1 cellular context compared by ENCODE assay signal in the genomic region with DNA sequence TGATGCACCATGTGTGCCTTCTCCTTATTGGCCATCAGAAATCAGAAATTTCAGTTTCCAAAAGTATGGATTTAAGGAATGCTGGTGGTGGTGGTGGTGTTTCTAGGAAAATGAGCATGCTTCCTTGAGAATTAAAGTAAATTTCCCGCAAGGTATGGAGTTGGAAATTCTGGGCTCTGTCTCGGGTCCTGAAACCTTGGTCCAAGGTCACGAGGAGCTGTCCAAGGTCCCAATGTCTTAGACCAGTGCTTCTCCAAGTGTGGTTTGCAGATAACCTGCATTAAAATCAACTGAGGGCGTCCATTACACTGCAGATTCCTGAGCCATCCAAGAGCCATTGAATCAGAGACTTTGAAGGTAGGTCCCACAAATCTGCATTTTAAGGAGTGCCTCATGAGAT.
A peak's percentile ranks its signal among the peaks of the same experiment; 100 is the strongest.
TF ChIP-seq lines count a peak whose summit lies in the region.

No MANE protein-coding gene starts in this region.

TF ChIP-seq in K562, 482 proteins besides CTCF, POLR2A, EP300 and RAD21 (continued from another document and continues in another):
- TF ChIP-seq, protein P1, sequence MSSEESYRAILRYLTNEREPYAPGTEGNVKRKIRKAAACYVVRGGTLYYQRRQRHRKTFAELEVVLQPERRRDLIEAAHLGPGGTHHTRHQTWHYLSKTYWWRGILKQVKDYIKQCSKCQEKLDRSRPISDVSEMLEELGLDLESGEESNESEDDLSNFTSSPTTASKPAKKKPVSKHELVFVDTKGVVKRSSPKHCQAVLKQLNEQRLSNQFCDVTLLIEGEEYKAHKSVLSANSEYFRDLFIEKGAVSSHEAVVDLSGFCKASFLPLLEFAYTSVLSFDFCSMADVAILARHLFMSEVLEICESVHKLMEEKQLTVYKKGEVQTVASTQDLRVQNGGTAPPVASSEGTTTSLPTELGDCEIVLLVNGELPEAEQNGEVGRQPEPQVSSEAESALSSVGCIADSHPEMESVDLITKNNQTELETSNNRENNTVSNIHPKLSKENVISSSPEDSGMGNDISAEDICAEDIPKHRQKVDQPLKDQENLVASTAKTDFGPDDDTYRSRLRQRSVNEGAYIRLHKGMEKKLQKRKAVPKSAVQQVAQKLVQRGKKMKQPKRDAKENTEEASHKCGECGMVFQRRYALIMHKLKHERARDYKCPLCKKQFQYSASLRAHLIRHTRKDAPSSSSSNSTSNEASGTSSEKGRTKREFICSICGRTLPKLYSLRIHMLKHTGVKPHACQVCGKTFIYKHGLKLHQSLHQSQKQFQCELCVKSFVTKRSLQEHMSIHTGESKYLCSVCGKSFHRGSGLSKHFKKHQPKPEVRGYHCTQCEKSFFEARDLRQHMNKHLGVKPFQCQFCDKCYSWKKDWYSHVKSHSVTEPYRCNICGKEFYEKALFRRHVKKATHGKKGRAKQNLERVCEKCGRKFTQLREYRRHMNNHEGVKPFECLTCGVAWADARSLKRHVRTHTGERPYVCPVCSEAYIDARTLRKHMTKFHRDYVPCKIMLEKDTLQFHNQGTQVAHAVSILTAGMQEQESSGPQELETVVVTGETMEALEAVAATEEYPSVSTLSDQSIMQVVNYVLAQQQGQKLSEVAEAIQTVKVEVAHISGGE (CRISPR knock-in tag; IDR thresholded peaks at IDR 0.05): peak in 1 of 3 experiments; percentile 54; a peak in 1 of 6 replicates
- TF ChIP-seq U2AF1 (optimal IDR thresholded peaks at IDR 0.05; ENCODE audit: low read depth, low read length): no peak
- TF ChIP-seq, protein P2, sequence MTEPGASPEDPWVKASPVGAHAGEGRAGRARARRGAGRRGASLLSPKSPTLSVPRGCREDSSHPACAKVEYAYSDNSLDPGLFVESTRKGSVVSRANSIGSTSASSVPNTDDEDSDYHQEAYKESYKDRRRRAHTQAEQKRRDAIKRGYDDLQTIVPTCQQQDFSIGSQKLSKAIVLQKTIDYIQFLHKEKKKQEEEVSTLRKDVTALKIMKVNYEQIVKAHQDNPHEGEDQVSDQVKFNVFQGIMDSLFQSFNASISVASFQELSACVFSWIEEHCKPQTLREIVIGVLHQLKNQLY (CRISPR knock-in tag; conservative IDR thresholded peaks at IDR 0.05): peak in 1 of 2 experiments; percentile 93; a peak in 1 of 4 replicates
- TF ChIP-seq, protein P3, sequence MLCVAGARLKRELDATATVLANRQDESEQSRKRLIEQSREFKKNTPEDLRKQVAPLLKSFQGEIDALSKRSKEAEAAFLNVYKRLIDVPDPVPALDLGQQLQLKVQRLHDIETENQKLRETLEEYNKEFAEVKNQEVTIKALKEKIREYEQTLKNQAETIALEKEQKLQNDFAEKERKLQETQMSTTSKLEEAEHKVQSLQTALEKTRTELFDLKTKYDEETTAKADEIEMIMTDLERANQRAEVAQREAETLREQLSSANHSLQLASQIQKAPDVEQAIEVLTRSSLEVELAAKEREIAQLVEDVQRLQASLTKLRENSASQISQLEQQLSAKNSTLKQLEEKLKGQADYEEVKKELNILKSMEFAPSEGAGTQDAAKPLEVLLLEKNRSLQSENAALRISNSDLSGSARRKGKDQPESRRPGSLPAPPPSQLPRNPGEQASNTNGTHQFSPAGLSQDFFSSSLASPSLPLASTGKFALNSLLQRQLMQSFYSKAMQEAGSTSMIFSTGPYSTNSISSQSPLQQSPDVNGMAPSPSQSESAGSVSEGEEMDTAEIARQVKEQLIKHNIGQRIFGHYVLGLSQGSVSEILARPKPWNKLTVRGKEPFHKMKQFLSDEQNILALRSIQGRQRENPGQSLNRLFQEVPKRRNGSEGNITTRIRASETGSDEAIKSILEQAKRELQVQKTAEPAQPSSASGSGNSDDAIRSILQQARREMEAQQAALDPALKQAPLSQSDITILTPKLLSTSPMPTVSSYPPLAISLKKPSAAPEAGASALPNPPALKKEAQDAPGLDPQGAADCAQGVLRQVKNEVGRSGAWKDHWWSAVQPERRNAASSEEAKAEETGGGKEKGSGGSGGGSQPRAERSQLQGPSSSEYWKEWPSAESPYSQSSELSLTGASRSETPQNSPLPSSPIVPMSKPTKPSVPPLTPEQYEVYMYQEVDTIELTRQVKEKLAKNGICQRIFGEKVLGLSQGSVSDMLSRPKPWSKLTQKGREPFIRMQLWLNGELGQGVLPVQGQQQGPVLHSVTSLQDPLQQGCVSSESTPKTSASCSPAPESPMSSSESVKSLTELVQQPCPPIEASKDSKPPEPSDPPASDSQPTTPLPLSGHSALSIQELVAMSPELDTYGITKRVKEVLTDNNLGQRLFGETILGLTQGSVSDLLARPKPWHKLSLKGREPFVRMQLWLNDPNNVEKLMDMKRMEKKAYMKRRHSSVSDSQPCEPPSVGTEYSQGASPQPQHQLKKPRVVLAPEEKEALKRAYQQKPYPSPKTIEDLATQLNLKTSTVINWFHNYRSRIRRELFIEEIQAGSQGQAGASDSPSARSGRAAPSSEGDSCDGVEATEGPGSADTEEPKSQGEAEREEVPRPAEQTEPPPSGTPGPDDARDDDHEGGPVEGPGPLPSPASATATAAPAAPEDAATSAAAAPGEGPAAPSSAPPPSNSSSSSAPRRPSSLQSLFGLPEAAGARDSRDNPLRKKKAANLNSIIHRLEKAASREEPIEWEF (CRISPR knock-in tag; IDR thresholded peaks at IDR 0.05): no peak
- TF ChIP-seq C11orf30 (IDR thresholded peaks at IDR 0.05; ENCODE audit: low read depth): no peak
- no peak for TF ChIP-seq MCM7 (IDR thresholded peaks at IDR 0.05)
- TF ChIP-seq, protein P4, sequence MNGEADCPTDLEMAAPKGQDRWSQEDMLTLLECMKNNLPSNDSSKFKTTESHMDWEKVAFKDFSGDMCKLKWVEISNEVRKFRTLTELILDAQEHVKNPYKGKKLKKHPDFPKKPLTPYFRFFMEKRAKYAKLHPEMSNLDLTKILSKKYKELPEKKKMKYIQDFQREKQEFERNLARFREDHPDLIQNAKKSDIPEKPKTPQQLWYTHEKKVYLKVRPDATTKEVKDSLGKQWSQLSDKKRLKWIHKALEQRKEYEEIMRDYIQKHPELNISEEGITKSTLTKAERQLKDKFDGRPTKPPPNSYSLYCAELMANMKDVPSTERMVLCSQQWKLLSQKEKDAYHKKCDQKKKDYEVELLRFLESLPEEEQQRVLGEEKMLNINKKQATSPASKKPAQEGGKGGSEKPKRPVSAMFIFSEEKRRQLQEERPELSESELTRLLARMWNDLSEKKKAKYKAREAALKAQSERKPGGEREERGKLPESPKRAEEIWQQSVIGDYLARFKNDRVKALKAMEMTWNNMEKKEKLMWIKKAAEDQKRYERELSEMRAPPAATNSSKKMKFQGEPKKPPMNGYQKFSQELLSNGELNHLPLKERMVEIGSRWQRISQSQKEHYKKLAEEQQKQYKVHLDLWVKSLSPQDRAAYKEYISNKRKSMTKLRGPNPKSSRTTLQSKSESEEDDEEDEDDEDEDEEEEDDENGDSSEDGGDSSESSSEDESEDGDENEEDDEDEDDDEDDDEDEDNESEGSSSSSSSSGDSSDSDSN (IDR thresholded peaks at IDR 0.05; ENCODE audit: borderline replicate concordance in 1 of 2, low read depth in 2 of 2, low read length in 2 of 2): no peak
- TF ChIP-seq SMAD3 (CRISPR knock-in tag; conservative IDR thresholded peaks at IDR 0.05): peak; percentile 53; the same call in 1 of the 2 replicates
- TF ChIP-seq ARID2 (IDR thresholded peaks at IDR 0.05): no peak
- TF ChIP-seq ZNF76 (CRISPR knock-in tag; IDR thresholded peaks at IDR 0.05; ENCODE audit: borderline replicate concordance): no peak
- no peak for TF ChIP-seq CBFA2T2 (conservative IDR thresholded peaks at IDR 0.05)
- TF ChIP-seq, protein P5, sequence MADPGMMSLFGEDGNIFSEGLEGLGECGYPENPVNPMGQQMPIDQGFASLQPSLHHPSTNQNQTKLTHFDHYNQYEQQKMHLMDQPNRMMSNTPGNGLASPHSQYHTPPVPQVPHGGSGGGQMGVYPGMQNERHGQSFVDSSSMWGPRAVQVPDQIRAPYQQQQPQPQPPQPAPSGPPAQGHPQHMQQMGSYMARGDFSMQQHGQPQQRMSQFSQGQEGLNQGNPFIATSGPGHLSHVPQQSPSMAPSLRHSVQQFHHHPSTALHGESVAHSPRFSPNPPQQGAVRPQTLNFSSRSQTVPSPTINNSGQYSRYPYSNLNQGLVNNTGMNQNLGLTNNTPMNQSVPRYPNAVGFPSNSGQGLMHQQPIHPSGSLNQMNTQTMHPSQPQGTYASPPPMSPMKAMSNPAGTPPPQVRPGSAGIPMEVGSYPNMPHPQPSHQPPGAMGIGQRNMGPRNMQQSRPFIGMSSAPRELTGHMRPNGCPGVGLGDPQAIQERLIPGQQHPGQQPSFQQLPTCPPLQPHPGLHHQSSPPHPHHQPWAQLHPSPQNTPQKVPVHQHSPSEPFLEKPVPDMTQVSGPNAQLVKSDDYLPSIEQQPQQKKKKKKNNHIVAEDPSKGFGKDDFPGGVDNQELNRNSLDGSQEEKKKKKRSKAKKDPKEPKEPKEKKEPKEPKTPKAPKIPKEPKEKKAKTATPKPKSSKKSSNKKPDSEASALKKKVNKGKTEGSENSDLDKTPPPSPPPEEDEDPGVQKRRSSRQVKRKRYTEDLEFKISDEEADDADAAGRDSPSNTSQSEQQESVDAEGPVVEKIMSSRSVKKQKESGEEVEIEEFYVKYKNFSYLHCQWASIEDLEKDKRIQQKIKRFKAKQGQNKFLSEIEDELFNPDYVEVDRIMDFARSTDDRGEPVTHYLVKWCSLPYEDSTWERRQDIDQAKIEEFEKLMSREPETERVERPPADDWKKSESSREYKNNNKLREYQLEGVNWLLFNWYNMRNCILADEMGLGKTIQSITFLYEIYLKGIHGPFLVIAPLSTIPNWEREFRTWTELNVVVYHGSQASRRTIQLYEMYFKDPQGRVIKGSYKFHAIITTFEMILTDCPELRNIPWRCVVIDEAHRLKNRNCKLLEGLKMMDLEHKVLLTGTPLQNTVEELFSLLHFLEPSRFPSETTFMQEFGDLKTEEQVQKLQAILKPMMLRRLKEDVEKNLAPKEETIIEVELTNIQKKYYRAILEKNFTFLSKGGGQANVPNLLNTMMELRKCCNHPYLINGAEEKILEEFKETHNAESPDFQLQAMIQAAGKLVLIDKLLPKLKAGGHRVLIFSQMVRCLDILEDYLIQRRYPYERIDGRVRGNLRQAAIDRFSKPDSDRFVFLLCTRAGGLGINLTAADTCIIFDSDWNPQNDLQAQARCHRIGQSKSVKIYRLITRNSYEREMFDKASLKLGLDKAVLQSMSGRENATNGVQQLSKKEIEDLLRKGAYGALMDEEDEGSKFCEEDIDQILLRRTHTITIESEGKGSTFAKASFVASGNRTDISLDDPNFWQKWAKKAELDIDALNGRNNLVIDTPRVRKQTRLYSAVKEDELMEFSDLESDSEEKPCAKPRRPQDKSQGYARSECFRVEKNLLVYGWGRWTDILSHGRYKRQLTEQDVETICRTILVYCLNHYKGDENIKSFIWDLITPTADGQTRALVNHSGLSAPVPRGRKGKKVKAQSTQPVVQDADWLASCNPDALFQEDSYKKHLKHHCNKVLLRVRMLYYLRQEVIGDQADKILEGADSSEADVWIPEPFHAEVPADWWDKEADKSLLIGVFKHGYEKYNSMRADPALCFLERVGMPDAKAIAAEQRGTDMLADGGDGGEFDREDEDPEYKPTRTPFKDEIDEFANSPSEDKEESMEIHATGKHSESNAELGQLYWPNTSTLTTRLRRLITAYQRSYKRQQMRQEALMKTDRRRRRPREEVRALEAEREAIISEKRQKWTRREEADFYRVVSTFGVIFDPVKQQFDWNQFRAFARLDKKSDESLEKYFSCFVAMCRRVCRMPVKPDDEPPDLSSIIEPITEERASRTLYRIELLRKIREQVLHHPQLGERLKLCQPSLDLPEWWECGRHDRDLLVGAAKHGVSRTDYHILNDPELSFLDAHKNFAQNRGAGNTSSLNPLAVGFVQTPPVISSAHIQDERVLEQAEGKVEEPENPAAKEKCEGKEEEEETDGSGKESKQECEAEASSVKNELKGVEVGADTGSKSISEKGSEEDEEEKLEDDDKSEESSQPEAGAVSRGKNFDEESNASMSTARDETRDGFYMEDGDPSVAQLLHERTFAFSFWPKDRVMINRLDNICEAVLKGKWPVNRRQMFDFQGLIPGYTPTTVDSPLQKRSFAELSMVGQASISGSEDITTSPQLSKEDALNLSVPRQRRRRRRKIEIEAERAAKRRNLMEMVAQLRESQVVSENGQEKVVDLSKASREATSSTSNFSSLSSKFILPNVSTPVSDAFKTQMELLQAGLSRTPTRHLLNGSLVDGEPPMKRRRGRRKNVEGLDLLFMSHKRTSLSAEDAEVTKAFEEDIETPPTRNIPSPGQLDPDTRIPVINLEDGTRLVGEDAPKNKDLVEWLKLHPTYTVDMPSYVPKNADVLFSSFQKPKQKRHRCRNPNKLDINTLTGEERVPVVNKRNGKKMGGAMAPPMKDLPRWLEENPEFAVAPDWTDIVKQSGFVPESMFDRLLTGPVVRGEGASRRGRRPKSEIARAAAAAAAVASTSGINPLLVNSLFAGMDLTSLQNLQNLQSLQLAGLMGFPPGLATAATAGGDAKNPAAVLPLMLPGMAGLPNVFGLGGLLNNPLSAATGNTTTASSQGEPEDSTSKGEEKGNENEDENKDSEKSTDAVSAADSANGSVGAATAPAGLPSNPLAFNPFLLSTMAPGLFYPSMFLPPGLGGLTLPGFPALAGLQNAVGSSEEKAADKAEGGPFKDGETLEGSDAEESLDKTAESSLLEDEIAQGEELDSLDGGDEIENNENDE (IDR thresholded peaks at IDR 0.05; ENCODE audit: low read depth, low read length): no peak
- no peak for TF ChIP-seq ZC3H11A (IDR thresholded peaks at IDR 0.05; ENCODE audit: low read depth, low read length)
- TF ChIP-seq ZBTB7A (IDR thresholded peaks at IDR 0.05; ENCODE audit: borderline replicate concordance, control insufficient read depth, low read depth, low read length): no peak
- TF ChIP-seq SP1 (CRISPR knock-in tag; IDR thresholded peaks at IDR 0.05): peak; percentile 46; the same call in 1 of the 2 replicates
- TF ChIP-seq, protein P6, sequence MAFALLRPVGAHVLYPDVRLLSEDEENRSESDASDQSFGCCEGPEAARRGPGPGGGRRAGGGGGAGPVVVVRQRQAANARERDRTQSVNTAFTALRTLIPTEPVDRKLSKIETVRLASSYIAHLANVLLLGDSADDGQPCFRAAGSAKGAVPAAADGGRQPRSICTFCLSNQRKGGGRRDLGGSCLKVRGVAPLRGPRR (CRISPR knock-in tag; IDR thresholded peaks at IDR 0.05): no peak
- TF ChIP-seq, protein P7, sequence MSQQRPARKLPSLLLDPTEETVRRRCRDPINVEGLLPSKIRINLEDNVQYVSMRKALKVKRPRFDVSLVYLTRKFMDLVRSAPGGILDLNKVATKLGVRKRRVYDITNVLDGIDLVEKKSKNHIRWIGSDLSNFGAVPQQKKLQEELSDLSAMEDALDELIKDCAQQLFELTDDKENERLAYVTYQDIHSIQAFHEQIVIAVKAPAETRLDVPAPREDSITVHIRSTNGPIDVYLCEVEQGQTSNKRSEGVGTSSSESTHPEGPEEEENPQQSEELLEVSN (IDR thresholded peaks at IDR 0.05; ENCODE audit: borderline replicate concordance in 1 of 2, extremely low read depth in 1 of 2, insufficient read depth in 1 of 2, insufficient read length in 1 of 2, low read depth in 1 of 2, low read length in 1 of 2, poor library complexity in 1 of 2, severe bottlenecking in 1 of 2): no peak
- no peak for TF ChIP-seq ZNF79 (CRISPR knock-in tag; IDR thresholded peaks at IDR 0.05; ENCODE audit: low read depth)
- TF ChIP-seq ETV6 (IDR thresholded peaks at IDR 0.05; ENCODE audit: borderline replicate concordance in 1 of 2, low read depth in 2 of 2, low read length in 1 of 2): no peak
- no peak for TF ChIP-seq ETV6 (CRISPR knock-in tag; IDR thresholded peaks at IDR 0.05; ENCODE audit: borderline replicate concordance)
- no peak for TF ChIP-seq TAF15 (IDR thresholded peaks at IDR 0.05; ENCODE audit: low read depth, low read length)
- TF ChIP-seq JUN (IDR thresholded peaks at IDR 0.05; ENCODE audit: borderline replicate concordance, low read depth, low read length): no peak
- no peak for TF ChIP-seq JUN (CRISPR knock-in tag; IDR thresholded peaks at IDR 0.05; ENCODE audit: borderline replicate concordance)
- TF ChIP-seq, protein P8, sequence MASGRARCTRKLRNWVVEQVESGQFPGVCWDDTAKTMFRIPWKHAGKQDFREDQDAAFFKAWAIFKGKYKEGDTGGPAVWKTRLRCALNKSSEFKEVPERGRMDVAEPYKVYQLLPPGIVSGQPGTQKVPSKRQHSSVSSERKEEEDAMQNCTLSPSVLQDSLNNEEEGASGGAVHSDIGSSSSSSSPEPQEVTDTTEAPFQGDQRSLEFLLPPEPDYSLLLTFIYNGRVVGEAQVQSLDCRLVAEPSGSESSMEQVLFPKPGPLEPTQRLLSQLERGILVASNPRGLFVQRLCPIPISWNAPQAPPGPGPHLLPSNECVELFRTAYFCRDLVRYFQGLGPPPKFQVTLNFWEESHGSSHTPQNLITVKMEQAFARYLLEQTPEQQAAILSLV (tag; IDR thresholded peaks at IDR 0.05): no peak
- TF ChIP-seq TSC22D4 (tag; IDR thresholded peaks at IDR 0.05): no peak
